Comparison of ENCODE assay signal across 18 cellular contexts in genomic region chr9:89528131-89528530, GRCh38. TPM values are rescaled to one million over a fixed set of nuclear protein-coding genes. Genes with fewer than 3 reads are reported as not detected.
A peak's percentile ranks its signal among the peaks of the same experiment; 100 is the strongest.
DNase-seq lines count a peak whose midpoint lies in the region; ATAC-seq and TF ChIP-seq lines count a peak whose summit lies in the region.
"Had no signal": no experiment of that assay in that cellular context is flagged by ENCODE, and none has a peak within 500 bp of the region (broad histone marks: within the 10 kb centered on the region; RNA-seq: fewer than 3 reads in every experiment).

No MANE protein-coding gene starts in this region.

- DNase-seq in T-helper 1 cell (no peak), NB4 (ENCODE audit: low read depth) (peak; percentile 59), osteoblast (ENCODE audit: insufficient read length, low spot score, missing footprints) (peak; percentile 26), NCI-H526 (lab: John Stamatoyannopoulos, UW) (no peak)
- no peak for DNase-seq in activated naive CD8-positive, alpha-beta T cell treated with anti-CD3 and anti-CD28 coated beads, Interleukin-2, amount 50 U/mL, for 24 hours
- DNase-seq in stimulated activated CD4-positive, alpha-beta T cell treated with anti-CD3 and anti-CD28 coated beads, Interleukin-4, amount 100 ng/mL, for 24 hours: no peak
- DNase-seq: activated CD4-positive, alpha-beta T cell treated with anti-CD3 and anti-CD28 coated beads, Interleukin-2, amount 50 U/mL, for 48 hours; BE2C; NCI-H1048; NCI-H2107; OCI-M1; SJCRH30; thyroid gland had no signal

- H3K27ac ChIP-seq in osteoblast (ENCODE audit: low read depth, low read length): no peak overlapping the region
- H3K27ac ChIP-seq: 22Rv1, esophagus muscularis mucosa, SJCRH30, thyroid gland had no signal

- H3K79me2 ChIP-seq in osteoblast (ENCODE audit: insufficient read depth, low read length): no peaks in the 10 kb centered on the region

- peak overlapping the region; percentile 11 for H3K4me3 Mint-ChIP-seq in T-helper 1 cell treated with Interleukin-12 subunit alpha and Interleukin-12 subunit beta and Interleukin-4 antibody, amounts not matched to agents 30 μg/mL and 1 μg/mL, for 36 hours
- no peak overlapping the region for H3K4me3 Mint-ChIP-seq in activated naive CD8-positive, alpha-beta T cell treated with anti-CD3 and anti-CD28 coated beads, Interleukin-2, amount 50 U/mL, for 24 hours

- H3K36me3 ChIP-seq in osteoblast (ENCODE audit: insufficient read depth, low read length): no peaks in the 10 kb centered on the region
- H3K36me3 ChIP-seq: BE2C, esophagus muscularis mucosa, SJCRH30, thyroid gland had no signal

- no peaks in the 10 kb centered on the region for H4K20me1 ChIP-seq in osteoblast (ENCODE audit: insufficient read depth, low read length)

- no peaks in the 10 kb centered on the region for H3K4me1 ChIP-seq in osteoblast (ENCODE audit: insufficient read depth, low read length)
- H3K4me1 ChIP-seq: BE2C, esophagus muscularis mucosa, SJCRH30, thyroid gland had no signal

- no peak for TF ChIP-seq CTCF in NB4 (IDR thresholded peaks at IDR 0.05; ENCODE audit: low read depth, low read length)
- TF ChIP-seq CTCF in osteoblast (IDR thresholded peaks at IDR 0.05; ENCODE audit: extremely low read depth, low read depth, low read length): no peak

- H3K9me3 ChIP-seq in osteoblast (ENCODE audit: low read depth, low read length): no peaks in the 10 kb centered on the region
- H3K9me3 ChIP-seq: BE2C, SJCRH30, thyroid gland had no signal

- H3K27ac Mint-ChIP-seq in T-helper 1 cell treated with Interleukin-12 subunit alpha and Interleukin-12 subunit beta and Interleukin-4 antibody, amounts not matched to agents 30 μg/mL and 1 μg/mL, for 36 hours: peak overlapping the region; percentile 69
- H3K27ac Mint-ChIP-seq in activated naive CD8-positive, alpha-beta T cell treated with anti-CD3 and anti-CD28 coated beads, Interleukin-2, amount 50 U/mL, for 24 hours: peak overlapping the region; percentile 17

- H3K4me3 ChIP-seq in NB4 (ENCODE audit: low read depth, low read length): no peak overlapping the region
- no peak overlapping the region for H3K4me3 ChIP-seq in osteoblast (ENCODE audit: insufficient read depth, low read length)
- H3K4me3 ChIP-seq: esophagus muscularis mucosa, SJCRH30, smooth muscle cell, thyroid gland had no signal

- H3K4me2 ChIP-seq in osteoblast (ENCODE audit: insufficient read depth, low read length): no peak overlapping the region
- H3K4me2 ChIP-seq: smooth muscle cell had no signal

- ATAC-seq in activated naive CD8-positive, alpha-beta T cell treated with anti-CD3 and anti-CD28 coated beads, Interleukin-2, amount 50 U/mL, for 24 hours: no peak
- ATAC-seq in HG03095 (IDR thresholded peaks at IDR 0.05; ENCODE audit: unreplicated experiment): no peak

- peaks cover 18% of the 10 kb centered on the region for H3K36me3 Mint-ChIP-seq in T-helper 1 cell treated with Interleukin-12 subunit alpha and Interleukin-12 subunit beta and Interleukin-4 antibody, amounts not matched to agents 30 μg/mL and 1 μg/mL, for 36 hours (ENCODE audit: low read depth)
- no peaks in the 10 kb centered on the region for H3K36me3 Mint-ChIP-seq in activated naive CD8-positive, alpha-beta T cell treated with anti-CD3 and anti-CD28 coated beads, Interleukin-2, amount 50 U/mL, for 24 hours (ENCODE audit: low read depth)

- peaks cover 12% of the 10 kb centered on the region for H3K9me3 Mint-ChIP-seq in T-helper 1 cell treated with Interleukin-12 subunit alpha and Interleukin-12 subunit beta and Interleukin-4 antibody, amounts not matched to agents 30 μg/mL and 1 μg/mL, for 36 hours
- H3K9me3 Mint-ChIP-seq in activated naive CD8-positive, alpha-beta T cell treated with anti-CD3 and anti-CD28 coated beads, Interleukin-2, amount 50 U/mL, for 24 hours: no peaks in the 10 kb centered on the region

- no peak for TF ChIP-seq POLR2A in NB4 (IDR thresholded peaks at IDR 0.05; ENCODE audit: extremely low read depth, insufficient read length)

- no peaks in the 10 kb centered on the region for H3K27me3 ChIP-seq in osteoblast (ENCODE audit: insufficient read depth, low read length)
- H3K27me3 ChIP-seq: BE2C, esophagus muscularis mucosa, thyroid gland had no signal

- no peaks in the 10 kb centered on the region for H3K27me3 Mint-ChIP-seq in T-helper 1 cell treated with Interleukin-12 subunit alpha and Interleukin-12 subunit beta and Interleukin-4 antibody, amounts not matched to agents 30 μg/mL and 1 μg/mL, for 36 hours (ENCODE audit: low read depth)
- no peaks in the 10 kb centered on the region for H3K27me3 Mint-ChIP-seq in activated naive CD8-positive, alpha-beta T cell treated with anti-CD3 and anti-CD28 coated beads, Interleukin-2, amount 50 U/mL, for 24 hours

- no peak overlapping the region for H2AFZ ChIP-seq in osteoblast (ENCODE audit: low read length)

- H3K4me1 Mint-ChIP-seq in T-helper 1 cell treated with Interleukin-12 subunit alpha and Interleukin-12 subunit beta and Interleukin-4 antibody, amounts not matched to agents 30 μg/mL and 1 μg/mL, for 36 hours (ENCODE audit: low read depth): peaks cover 89% of the 10 kb centered on the region
- H3K4me1 Mint-ChIP-seq in activated naive CD8-positive, alpha-beta T cell treated with anti-CD3 and anti-CD28 coated beads, Interleukin-2, amount 50 U/mL, for 24 hours: peaks cover 95% of the 10 kb centered on the region

RNA-seq across cellular contexts. Expression of gene SEMA4D, which starts 30.2 kb away (rescaled TPM):
- total RNA-seq in osteoblast: 0.72 and 0.88 TPM in 2 replicates
- total RNA-seq: SJCRH30 had no signal

Comparison
In these comparisons a context has a peak if more than half of its experiments do, and no peak if none do; other contexts are left out.
1. DNase-seq: peak in NB4 (single experiment) and osteoblast (single experiment); none in T-helper 1 cell (0 of 5), activated naive CD8-positive, alpha-beta T cell treated with anti-CD3 and anti-CD28 coated beads, Interleukin-2, amount 50 U/mL, for 24 hours (single experiment), NCI-H526 (0 of 2) and stimulated activated CD4-positive, alpha-beta T cell treated with anti-CD3 and anti-CD28 coated beads, Interleukin-4, amount 100 ng/mL, for 24 hours (single experiment).